ENCODE assay signal across 10 cellular contexts in genomic region chr11:57640068-57640800, GRCh38. TPM values are rescaled to one million over a fixed set of nuclear protein-coding genes. Genes with fewer than 3 reads are reported as not detected.
DNase-seq lines count a peak whose midpoint lies in the region; ATAC-seq and TF ChIP-seq lines count a peak whose summit lies in the region.
"Had no signal": no experiment of that assay in that cellular context is flagged by ENCODE, and none has a peak within 500 bp of the region (broad histone marks: within the 10 kb centered on the region; RNA-seq: fewer than 3 reads in every experiment).

No MANE protein-coding gene starts in this region.

- peaks cover 27% of the 10 kb centered on the region for H3K79me2 ChIP-seq in PC-3 (ENCODE audit: low read length)

- peak overlapping the region; percentile 95 for H2BK5ac ChIP-seq in neuronal stem cell (ENCODE audit: low read length)

- DNase-seq in CD4-positive, alpha-beta T cell = no peak
- DNase-seq in PC-3 (no peak), fibroblast of mammary gland (ENCODE audit: low read depth) (no peak), neuronal stem cell (ENCODE audit: low spot score) (no peak), CD1c-positive myeloid dendritic cell (ENCODE audit: extremely low spot score) (no peak), islet precursor cell (no peak)
- DNase-seq: effector CD4-positive, alpha-beta T cell had no signal

- intact Hi-C loops in CD4-positive, alpha-beta T cell (cut with DNase I, micrococcal nuclease) = loop anchor here in 1 of 2 experiments (1.0 to 2.0 kb wide), 2 partner anchors 147 to 292 kb away; no protein-coding TSS in a partner anchor
- intact Hi-C loops in PC-3 (cut with micrococcal nuclease) = loop anchor here (2.0 kb wide), 1 partner anchor 295 kb away; no protein-coding TSS in a partner anchor

- H3K9ac ChIP-seq in PC-3 (ENCODE audit: low read length) (no peak overlapping the region), neuronal stem cell (ENCODE audit: low read depth, low read length, poor library complexity) (peak overlapping the region; percentile 71)

- H3K9me3 Mint-ChIP-seq in CD4-positive, alpha-beta T cell = no peaks in the 10 kb centered on the region

- peaks cover 45% of the 10 kb centered on the region for H3K27me3 Mint-ChIP-seq in CD4-positive, alpha-beta T cell

- peak overlapping the region; percentile 65 for H3K4me3 Mint-ChIP-seq in CD4-positive, alpha-beta T cell

- H3F3A ChIP-seq in PC-3 (ENCODE audit: low read length, unreplicated experiment) = no peaks in the 10 kb centered on the region

- no peak overlapping the region for H3K14ac ChIP-seq in neuronal stem cell (ENCODE audit: low read length)

- no peak overlapping the region for H2BK12ac ChIP-seq in neuronal stem cell (ENCODE audit: low read length)

- H3K36me3 ChIP-seq in PC-3 (ENCODE audit: low read depth, low read length) (no peaks in the 10 kb centered on the region), neuronal stem cell (replicated peaks in 1 of 2; ENCODE audit: control insufficient read depth in 2 of 2, insufficient read depth in 2 of 2, low read length in 2 of 2) (peaks cover 16 to 52% of the 10 kb centered on the region in 2 donors)

- no peak overlapping the region for H3K27ac ChIP-seq in CD4-positive, alpha-beta T cell (ENCODE audit: low read depth, low read length)
- no peak overlapping the region for H3K27ac ChIP-seq in PC-3 (ENCODE audit: low read length)
- H3K27ac ChIP-seq in neuronal stem cell (replicated peaks; ENCODE audit: low read length) = peak overlapping the region; percentile 99

- H3K4me3 ChIP-seq in PC-3 (ENCODE audit: low read length) = peak overlapping the region; percentile 91; the same call in 1 of the 2 replicates
- H3K4me3 ChIP-seq in fibroblast of mammary gland (ENCODE audit: control insufficient read depth, low read depth, low read length) = peak overlapping the region; percentile 97
- peak overlapping the region; percentile 86 to 99 for H3K4me3 ChIP-seq in neuronal stem cell (ENCODE audit: low read length in 2 of 2)

- no peaks in the 10 kb centered on the region for H3K9me2 ChIP-seq in PC-3 (replicated peaks; ENCODE audit: low read length)

- no peak for ATAC-seq in CD4-positive, alpha-beta T cell (ENCODE audit: poor library complexity)
- ATAC-seq in PC-3 (no peak), HG03469 (IDR thresholded peaks at IDR 0.05; ENCODE audit: unreplicated experiment) (no peak), GM18868 (IDR thresholded peaks at IDR 0.05; ENCODE audit: unreplicated experiment) (no peak)

- CTCF ChIA-PET in CD4-positive, alpha-beta T cell (lab: Charles Lee) = interaction anchor here (0.6 to 4.7 kb wide), 7 partner anchors 27 to 390 kb away, joined by 3 to 47 read pairs (median 5); partner anchors contain the start of genes UBE2L6 and ZDHHC5
- CTCF ChIA-PET in PC-3 (lab: Charles Lee) = interaction anchor here (1.9 to 2.8 kb wide), 3 partner anchors 72 to 295 kb away, joined by 10 to 16 read pairs (median 12); partner anchors contain the start of gene UBE2L6

- H3K18ac ChIP-seq in neuronal stem cell (ENCODE audit: low read length) = peak overlapping the region; percentile 62

- peaks cover 14% of the 10 kb centered on the region for H3K4me1 ChIP-seq in PC-3 (ENCODE audit: insufficient read depth, low read length)
- H3K4me1 ChIP-seq in neuronal stem cell (ENCODE audit: control insufficient read depth in 2 of 2, insufficient read depth in 1 of 2, low read depth in 1 of 2, low read length in 2 of 2) = peaks cover 25 to 40% of the 10 kb centered on the region in 2 donors

- H2AK5ac ChIP-seq in neuronal stem cell (ENCODE audit: low read depth, low read length) = peak overlapping the region; percentile 12

- H3K23ac ChIP-seq in neuronal stem cell (ENCODE audit: low read depth, low read length, poor library complexity) = no peak overlapping the region

- H3K9me3 ChIP-seq in CD4-positive, alpha-beta T cell (ENCODE audit: control insufficient read depth, low read length) = no peaks in the 10 kb centered on the region
- no peaks in the 10 kb centered on the region for H3K9me3 ChIP-seq in PC-3 (ENCODE audit: low read length)
- H3K9me3 ChIP-seq in neuronal stem cell (replicated peaks in 1 of 2; ENCODE audit: control insufficient read depth in 2 of 2, insufficient read depth in 1 of 2, low read depth in 1 of 2, low read length in 2 of 2) = no peaks in the 10 kb centered on the region

- no peak for TF ChIP-seq CTCF in CD4-positive, alpha-beta T cell (IDR thresholded peaks at IDR 0.05)
- TF ChIP-seq CTCF in PC-3 (conservative IDR thresholded peaks at IDR 0.05; ENCODE audit: low read depth, low read length) (no peak), fibroblast of mammary gland (conservative IDR thresholded peaks at IDR 0.05; ENCODE audit: control insufficient read depth, insufficient read depth, low read depth, low read length) (no peak)

- H3K36me3 Mint-ChIP-seq in CD4-positive, alpha-beta T cell (ENCODE audit: low read depth) = no peaks in the 10 kb centered on the region

- peaks cover 28% of the 10 kb centered on the region for H3K27me3 ChIP-seq in CD4-positive, alpha-beta T cell (ENCODE audit: control insufficient read depth, insufficient read depth, low read length)
- H3K27me3 ChIP-seq in PC-3 (ENCODE audit: low read length) = no peaks in the 10 kb centered on the region
- H3K27me3 ChIP-seq in neuronal stem cell (ENCODE audit: control insufficient read depth in 3 of 3, insufficient read depth in 3 of 3, low read depth in 1 of 3, low read length in 3 of 3) = no peaks in the 10 kb centered on the region

- no TSS peak for BruUV-seq in PC-3 (replicated peaks; lab: Mats Ljungman, UMichigan)

- no CpG with 5 or more reads among the region's 9 CpGs for WGBS in neuronal stem cell (ENCODE audit: extremely low coverage in 2 of 2, insufficient read length in 2 of 2, insufficient replicate concordance in 1 of 2), 2 donors

- no peak overlapping the region for H3K4ac ChIP-seq in neuronal stem cell (ENCODE audit: low read length)

- H2AFZ ChIP-seq in PC-3 (ENCODE audit: low read length) = no peak overlapping the region
- no peak overlapping the region for H2AFZ ChIP-seq in neuronal stem cell (ENCODE audit: low read length)

- no peak overlapping the region for H2BK120ac ChIP-seq in neuronal stem cell (ENCODE audit: low read depth, low read length)

- peak overlapping the region; percentile 97 for H3K4me2 ChIP-seq in PC-3 (ENCODE audit: low read length)
- H3K4me2 ChIP-seq in neuronal stem cell (ENCODE audit: insufficient read depth, low read length, poor library complexity, severe bottlenecking) = peak overlapping the region; percentile 85

- no peak overlapping the region for H4K8ac ChIP-seq in neuronal stem cell (ENCODE audit: low read depth, low read length)

- no peaks in the 10 kb centered on the region for H4K20me1 ChIP-seq in PC-3 (ENCODE audit: low read length)

- H3K4me1 Mint-ChIP-seq in CD4-positive, alpha-beta T cell (ENCODE audit: low read depth) = peaks cover 28% of the 10 kb centered on the region

- H4K91ac ChIP-seq in neuronal stem cell (ENCODE audit: low read depth, low read length, poor library complexity) = no peak overlapping the region

- H3K79me1 ChIP-seq in neuronal stem cell (ENCODE audit: low read depth, low read length) = peaks cover 2% of the 10 kb centered on the region

- POLR2A ChIA-PET in CD4-positive, alpha-beta T cell (lab: Charles Lee) = interaction anchor here (1.5 to 4.0 kb wide), 3 partner anchors 72 to 160 kb away, joined by 3 to 34 read pairs (median 7); partner anchors contain the start of genes SELENOH and UBE2L6
- POLR2A ChIA-PET in PC-3 (lab: Charles Lee; ENCODE audit: unreplicated experiment) = interaction anchor here (0.6 kb wide), 2 partner anchors 58 to 92 kb away, joined by 3 read pairs; no protein-coding TSS in a partner anchor

- H2BK15ac ChIP-seq in neuronal stem cell (ENCODE audit: low read length) = peak overlapping the region; percentile 12

- no peak overlapping the region for H3K27ac Mint-ChIP-seq in CD4-positive, alpha-beta T cell

RNA-seq across cellular contexts. Expression of gene YPEL4, which starts 9.5 kb away (rescaled TPM):
- total RNA-seq in CD4-positive, alpha-beta T cell = 1 to 10 TPM; 5.6 to 7.3 TPM
- not detected in 2 replicates for total RNA-seq in PC-3 (2014; rRNA removed)
- polyA plus RNA-seq in neuronal stem cell (2013, experiment 1 of 2) = 0.13 TPM
- polyA plus RNA-seq in neuronal stem cell (2013, experiment 2 of 2) = 0.04 TPM
- total RNA-seq: G401 had no signal

RNA-seq across cellular contexts. Expression of gene CLP1, which starts 17.3 kb away (rescaled TPM):
- 10 to 100 TPM; 21.8 to 24.2 TPM for total RNA-seq in CD4-positive, alpha-beta T cell
- total RNA-seq in PC-3 (2014; rRNA removed) = 23.0 and 28.4 TPM in 2 replicates
- 8.7 TPM for polyA plus RNA-seq in neuronal stem cell (2013, experiment 1 of 2)
- 8.7 TPM for polyA plus RNA-seq in neuronal stem cell (2013, experiment 2 of 2)

RNA-seq across cellular contexts. Expression of gene ZDHHC5, which starts 27.7 kb away (rescaled TPM):
- total RNA-seq in CD4-positive, alpha-beta T cell = 10 to 100 TPM; 59.7 to 61.1 TPM
- total RNA-seq in PC-3 (2014; rRNA removed) = 86.7 and 102 TPM in 2 replicates
- 20.9 TPM for polyA plus RNA-seq in neuronal stem cell (2013, experiment 1 of 2)
- polyA plus RNA-seq in neuronal stem cell (2013, experiment 2 of 2) = 21.0 TPM

RNA-seq across cellular contexts. Expression of gene SERPING1, which starts 42.7 kb away (rescaled TPM):
- under 1 TPM in 1 of 2 experiments, not detected in 1; 0.53 TPM for total RNA-seq in CD4-positive, alpha-beta T cell
- not detected in 2 replicates for total RNA-seq in PC-3 (2014; rRNA removed)
- polyA plus RNA-seq in neuronal stem cell (2013, experiment 1 of 2) = 78.6 TPM
- 79.6 TPM for polyA plus RNA-seq in neuronal stem cell (2013, experiment 2 of 2)
